ENCODE assay signal across 1 cellular context in genomic region chr14:100816286-100816949, GRCh38.
TF ChIP-seq lines count a peak whose summit lies in the region.

No MANE protein-coding gene starts in this region.

TF ChIP-seq in HepG2, 621 proteins besides CTCF, POLR2A, EP300 and RAD21 (continued from another document and continues in another):
- peak; percentile 53; the same call in 1 of the 2 replicates for TF ChIP-seq ZHX2 (IDR thresholded peaks at IDR 0.05; ENCODE audit: low read depth)
- no peak for TF ChIP-seq ZHX2 (CRISPR knock-in tag; IDR thresholded peaks at IDR 0.05; ENCODE audit: borderline replicate concordance)
- TF ChIP-seq SRY (CRISPR knock-in tag; IDR thresholded peaks at IDR 0.05) = peak; percentile 62; the same call in 1 of the 2 replicates
- TF ChIP-seq MLX (CRISPR knock-in tag; IDR thresholded peaks at IDR 0.05) = peak; percentile 11; the same call in 1 of the 2 replicates
- TF ChIP-seq CEBPG (CRISPR knock-in tag; IDR thresholded peaks at IDR 0.05) = peak; percentile 77
- TF ChIP-seq RXRA (CRISPR knock-in tag; IDR thresholded peaks at IDR 0.05) = peak; percentile 7; the same call in 1 of the 2 replicates
- peak; percentile 78; the same call in 1 of the 2 replicates for TF ChIP-seq ZBTB7A (CRISPR knock-in tag; IDR thresholded peaks at IDR 0.05)
- TF ChIP-seq PRDM10 (CRISPR knock-in tag; IDR thresholded peaks at IDR 0.05; ENCODE audit: low read depth) = peak; percentile 44; the same call in 1 of the 2 replicates
- peak; percentile 7; the same call in 1 of the 2 replicates for TF ChIP-seq ZNF574 (CRISPR knock-in tag; IDR thresholded peaks at IDR 0.05)
- no peak for TF ChIP-seq SOX6 (IDR thresholded peaks at IDR 0.05)
- TF ChIP-seq SOX6 (CRISPR knock-in tag; IDR thresholded peaks at IDR 0.05) = 0 out of 2 replicates have a peak, but pooled peaks have one; percentile 36
- peak; percentile 57; the same call in 1 of the 2 replicates for TF ChIP-seq ZNF281 (CRISPR knock-in tag; IDR thresholded peaks at IDR 0.05; ENCODE audit: borderline replicate concordance)
- peak; percentile 64; the same call in 1 of the 2 replicates for TF ChIP-seq ZNF331 (CRISPR knock-in tag; IDR thresholded peaks at IDR 0.05)
- no peak for TF ChIP-seq RNF219 (CRISPR knock-in tag; IDR thresholded peaks at IDR 0.05)
- TF ChIP-seq RNF2 (conservative IDR thresholded peaks at IDR 0.05; ENCODE audit: low read depth) = no peak
- TF ChIP-seq ZBTB3 (CRISPR knock-in tag; IDR thresholded peaks at IDR 0.05; ENCODE audit: borderline replicate concordance, low read depth) = no peak
- TF ChIP-seq NR2F6 (IDR thresholded peaks at IDR 0.05) = peak; percentile 81
- TF ChIP-seq NR2F6 (CRISPR knock-in tag; IDR thresholded peaks at IDR 0.05) = peak; percentile 86
- TF ChIP-seq TFDP2 (CRISPR knock-in tag; IDR thresholded peaks at IDR 0.05) = 0 out of 2 replicates have a peak, but pooled peaks have one; percentile 14
- peak; percentile 97 for TF ChIP-seq HNF4A (CRISPR knock-in tag; IDR thresholded peaks at IDR 0.05)
- no peak for TF ChIP-seq ZNF709 (CRISPR knock-in tag; IDR thresholded peaks at IDR 0.05)
- TF ChIP-seq ZNF703 (CRISPR knock-in tag; IDR thresholded peaks at IDR 0.05; ENCODE audit: borderline replicate concordance) = peak; percentile 6; the same call in 1 of the 2 replicates
- peak; percentile 51 for TF ChIP-seq MED13 (CRISPR knock-in tag; IDR thresholded peaks at IDR 0.05)
- peak; percentile 63; the same call in 1 of the 2 replicates for TF ChIP-seq HNF1B (CRISPR knock-in tag; IDR thresholded peaks at IDR 0.05)
- TF ChIP-seq ETV5 (CRISPR knock-in tag; IDR thresholded peaks at IDR 0.05; ENCODE audit: borderline replicate concordance) = peak; percentile 66; the same call in 1 of the 2 replicates
- TF ChIP-seq PRDM4 (CRISPR knock-in tag; IDR thresholded peaks at IDR 0.05; ENCODE audit: borderline replicate concordance) = no peak
